ENCODE assay signal across 1 cellular context in the genomic region with DNA sequence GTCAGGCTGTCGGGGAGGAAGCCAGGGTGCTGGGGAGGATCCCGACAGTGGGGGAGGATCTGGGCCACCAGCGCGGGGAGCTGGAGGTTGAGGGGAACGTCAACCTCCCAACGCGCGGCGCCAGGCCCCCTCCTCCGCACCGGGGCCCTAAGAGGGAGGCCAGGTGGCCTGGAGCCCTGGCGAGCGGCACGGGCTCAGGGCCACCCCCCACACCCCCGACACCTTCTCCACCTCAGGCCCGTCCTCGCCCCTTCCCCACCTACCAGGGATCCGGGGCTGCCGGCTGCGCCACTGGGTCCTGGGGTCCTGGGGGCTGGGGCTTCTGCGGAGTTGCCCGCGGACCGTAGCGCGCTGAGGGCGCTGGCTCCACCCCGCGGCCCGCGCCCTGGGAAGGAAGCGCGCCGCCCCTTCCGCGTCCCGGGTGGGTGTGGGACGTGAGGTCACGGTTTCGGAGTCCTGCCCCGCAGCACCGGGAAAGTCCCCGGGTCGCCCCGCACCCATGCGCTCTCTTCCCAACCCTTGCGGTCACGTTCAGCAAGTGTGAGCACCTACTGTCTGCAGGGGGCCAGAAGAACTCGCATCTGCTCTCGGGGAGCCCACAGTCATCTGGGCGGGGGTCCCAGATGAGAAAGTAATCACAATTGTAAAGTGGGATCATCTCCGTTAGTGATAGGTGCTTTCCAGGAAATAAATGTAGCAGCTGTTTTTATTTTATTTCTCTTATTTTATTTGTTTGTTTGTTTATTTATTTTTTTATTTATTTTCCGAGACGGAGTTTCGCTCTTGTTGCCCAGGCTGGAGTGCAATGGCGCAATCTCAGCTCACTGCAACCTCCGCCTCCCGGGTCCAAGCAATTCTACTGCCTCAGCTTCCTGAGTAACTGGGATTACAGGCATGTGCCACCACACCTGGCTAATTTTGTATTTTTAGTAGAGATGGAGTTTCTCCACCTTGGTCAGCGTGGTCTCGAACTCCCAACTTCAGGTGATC.
TF ChIP-seq lines count a peak whose summit lies in the region.

A gene (minus strand): TSS at position 362 of the 990 bp plus-strand sequence. CDS start 13,335 bp downstream, outside the sequence.

TF ChIP-seq in HepG2, 621 proteins besides CTCF, POLR2A, EP300 and RAD21 (continued from another document and continues in another):
- TF ChIP-seq, protein P1, sequence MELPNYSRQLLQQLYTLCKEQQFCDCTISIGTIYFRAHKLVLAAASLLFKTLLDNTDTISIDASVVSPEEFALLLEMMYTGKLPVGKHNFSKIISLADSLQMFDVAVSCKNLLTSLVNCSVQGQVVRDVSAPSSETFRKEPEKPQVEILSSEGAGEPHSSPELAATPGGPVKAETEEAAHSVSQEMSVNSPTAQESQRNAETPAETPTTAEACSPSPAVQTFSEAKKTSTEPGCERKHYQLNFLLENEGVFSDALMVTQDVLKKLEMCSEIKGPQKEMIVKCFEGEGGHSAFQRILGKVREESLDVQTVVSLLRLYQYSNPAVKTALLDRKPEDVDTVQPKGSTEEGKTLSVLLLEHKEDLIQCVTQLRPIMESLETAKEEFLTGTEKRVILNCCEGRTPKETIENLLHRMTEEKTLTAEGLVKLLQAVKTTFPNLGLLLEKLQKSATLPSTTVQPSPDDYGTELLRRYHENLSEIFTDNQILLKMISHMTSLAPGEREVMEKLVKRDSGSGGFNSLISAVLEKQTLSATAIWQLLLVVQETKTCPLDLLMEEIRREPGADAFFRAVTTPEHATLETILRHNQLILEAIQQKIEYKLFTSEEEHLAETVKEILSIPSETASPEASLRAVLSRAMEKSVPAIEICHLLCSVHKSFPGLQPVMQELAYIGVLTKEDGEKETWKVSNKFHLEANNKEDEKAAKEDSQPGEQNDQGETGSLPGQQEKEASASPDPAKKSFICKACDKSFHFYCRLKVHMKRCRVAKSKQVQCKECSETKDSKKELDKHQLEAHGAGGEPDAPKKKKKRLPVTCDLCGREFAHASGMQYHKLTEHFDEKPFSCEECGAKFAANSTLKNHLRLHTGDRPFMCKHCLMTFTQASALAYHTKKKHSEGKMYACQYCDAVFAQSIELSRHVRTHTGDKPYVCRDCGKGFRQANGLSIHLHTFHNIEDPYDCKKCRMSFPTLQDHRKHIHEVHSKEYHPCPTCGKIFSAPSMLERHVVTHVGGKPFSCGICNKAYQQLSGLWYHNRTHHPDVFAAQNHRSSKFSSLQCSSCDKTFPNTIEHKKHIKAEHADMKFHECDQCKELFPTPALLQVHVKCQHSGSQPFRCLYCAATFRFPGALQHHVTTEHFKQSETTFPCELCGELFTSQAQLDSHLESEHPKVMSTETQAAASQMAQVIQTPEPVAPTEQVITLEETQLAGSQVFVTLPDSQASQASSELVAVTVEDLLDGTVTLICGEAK (IDR thresholded peaks at IDR 0.05) = no peak
- TF ChIP-seq, protein P1 (CRISPR knock-in tag; IDR thresholded peaks at IDR 0.05) = peak; percentile 46; the same call in 1 of the 2 replicates
- no peak for TF ChIP-seq ZC3H13 (CRISPR knock-in tag; IDR thresholded peaks at IDR 0.05)
- TF ChIP-seq PCBP2 (optimal IDR thresholded peaks at IDR 0.05; ENCODE audit: low read depth, low read length, poor library complexity, severe bottlenecking) = no peak
- TF ChIP-seq, protein P2, sequence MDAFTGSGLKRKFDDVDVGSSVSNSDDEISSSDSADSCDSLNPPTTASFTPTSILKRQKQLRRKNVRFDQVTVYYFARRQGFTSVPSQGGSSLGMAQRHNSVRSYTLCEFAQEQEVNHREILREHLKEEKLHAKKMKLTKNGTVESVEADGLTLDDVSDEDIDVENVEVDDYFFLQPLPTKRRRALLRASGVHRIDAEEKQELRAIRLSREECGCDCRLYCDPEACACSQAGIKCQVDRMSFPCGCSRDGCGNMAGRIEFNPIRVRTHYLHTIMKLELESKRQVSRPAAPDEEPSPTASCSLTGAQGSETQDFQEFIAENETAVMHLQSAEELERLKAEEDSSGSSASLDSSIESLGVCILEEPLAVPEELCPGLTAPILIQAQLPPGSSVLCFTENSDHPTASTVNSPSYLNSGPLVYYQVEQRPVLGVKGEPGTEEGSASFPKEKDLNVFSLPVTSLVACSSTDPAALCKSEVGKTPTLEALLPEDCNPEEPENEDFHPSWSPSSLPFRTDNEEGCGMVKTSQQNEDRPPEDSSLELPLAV (CRISPR knock-in tag; conservative IDR thresholded peaks at IDR 0.05; ENCODE audit: low read depth) = no peak
- TF ChIP-seq PHF5A (CRISPR knock-in tag; IDR thresholded peaks at IDR 0.05; ENCODE audit: low read depth, unreplicated experiment) = no peak
- no peak for TF ChIP-seq ZNF790 (CRISPR knock-in tag; IDR thresholded peaks at IDR 0.05; ENCODE audit: borderline replicate concordance)
- no peak for TF ChIP-seq SUZ12 (IDR thresholded peaks at IDR 0.05; ENCODE audit: low read depth, low read length)
- TF ChIP-seq U2AF1 (optimal IDR thresholded peaks at IDR 0.05; ENCODE audit: low read depth, low read length) = no peak
- TF ChIP-seq SMAD3 (CRISPR knock-in tag; IDR thresholded peaks at IDR 0.05) = no peak
- TF ChIP-seq, protein P3, sequence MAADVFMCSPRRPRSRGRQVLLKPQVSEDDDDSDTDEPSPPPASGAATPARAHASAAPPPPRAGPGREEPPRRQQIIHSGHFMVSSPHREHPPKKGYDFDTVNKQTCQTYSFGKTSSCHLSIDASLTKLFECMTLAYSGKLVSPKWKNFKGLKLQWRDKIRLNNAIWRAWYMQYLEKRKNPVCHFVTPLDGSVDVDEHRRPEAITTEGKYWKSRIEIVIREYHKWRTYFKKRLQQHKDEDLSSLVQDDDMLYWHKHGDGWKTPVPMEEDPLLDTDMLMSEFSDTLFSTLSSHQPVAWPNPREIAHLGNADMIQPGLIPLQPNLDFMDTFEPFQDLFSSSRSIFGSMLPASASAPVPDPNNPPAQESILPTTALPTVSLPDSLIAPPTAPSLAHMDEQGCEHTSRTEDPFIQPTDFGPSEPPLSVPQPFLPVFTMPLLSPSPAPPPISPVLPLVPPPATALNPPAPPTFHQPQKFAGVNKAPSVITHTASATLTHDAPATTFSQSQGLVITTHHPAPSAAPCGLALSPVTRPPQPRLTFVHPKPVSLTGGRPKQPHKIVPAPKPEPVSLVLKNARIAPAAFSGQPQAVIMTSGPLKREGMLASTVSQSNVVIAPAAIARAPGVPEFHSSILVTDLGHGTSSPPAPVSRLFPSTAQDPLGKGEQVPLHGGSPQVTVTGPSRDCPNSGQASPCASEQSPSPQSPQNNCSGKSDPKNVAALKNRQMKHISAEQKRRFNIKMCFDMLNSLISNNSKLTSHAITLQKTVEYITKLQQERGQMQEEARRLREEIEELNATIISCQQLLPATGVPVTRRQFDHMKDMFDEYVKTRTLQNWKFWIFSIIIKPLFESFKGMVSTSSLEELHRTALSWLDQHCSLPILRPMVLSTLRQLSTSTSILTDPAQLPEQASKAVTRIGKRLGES (CRISPR knock-in tag; IDR thresholded peaks at IDR 0.05; ENCODE audit: borderline replicate concordance) = no peak
- peak; percentile 57 for TF ChIP-seq NR2C2 (CRISPR knock-in tag; IDR thresholded peaks at IDR 0.05; ENCODE audit: borderline replicate concordance)
- no peak for TF ChIP-seq NONO (IDR thresholded peaks at IDR 0.05)
- 0 out of 2 replicates have a peak, but pooled peaks have one; percentile 26 for TF ChIP-seq NONO (CRISPR knock-in tag; conservative IDR thresholded peaks at IDR 0.05)
- peak; percentile 60; the same call in 1 of the 2 replicates for TF ChIP-seq GATAD2A (CRISPR knock-in tag; IDR thresholded peaks at IDR 0.05)
- TF ChIP-seq KMT2A (CRISPR knock-in tag; IDR thresholded peaks at IDR 0.05) = no peak; the same call in 1 of the 2 replicates
- TF ChIP-seq, protein P4, sequence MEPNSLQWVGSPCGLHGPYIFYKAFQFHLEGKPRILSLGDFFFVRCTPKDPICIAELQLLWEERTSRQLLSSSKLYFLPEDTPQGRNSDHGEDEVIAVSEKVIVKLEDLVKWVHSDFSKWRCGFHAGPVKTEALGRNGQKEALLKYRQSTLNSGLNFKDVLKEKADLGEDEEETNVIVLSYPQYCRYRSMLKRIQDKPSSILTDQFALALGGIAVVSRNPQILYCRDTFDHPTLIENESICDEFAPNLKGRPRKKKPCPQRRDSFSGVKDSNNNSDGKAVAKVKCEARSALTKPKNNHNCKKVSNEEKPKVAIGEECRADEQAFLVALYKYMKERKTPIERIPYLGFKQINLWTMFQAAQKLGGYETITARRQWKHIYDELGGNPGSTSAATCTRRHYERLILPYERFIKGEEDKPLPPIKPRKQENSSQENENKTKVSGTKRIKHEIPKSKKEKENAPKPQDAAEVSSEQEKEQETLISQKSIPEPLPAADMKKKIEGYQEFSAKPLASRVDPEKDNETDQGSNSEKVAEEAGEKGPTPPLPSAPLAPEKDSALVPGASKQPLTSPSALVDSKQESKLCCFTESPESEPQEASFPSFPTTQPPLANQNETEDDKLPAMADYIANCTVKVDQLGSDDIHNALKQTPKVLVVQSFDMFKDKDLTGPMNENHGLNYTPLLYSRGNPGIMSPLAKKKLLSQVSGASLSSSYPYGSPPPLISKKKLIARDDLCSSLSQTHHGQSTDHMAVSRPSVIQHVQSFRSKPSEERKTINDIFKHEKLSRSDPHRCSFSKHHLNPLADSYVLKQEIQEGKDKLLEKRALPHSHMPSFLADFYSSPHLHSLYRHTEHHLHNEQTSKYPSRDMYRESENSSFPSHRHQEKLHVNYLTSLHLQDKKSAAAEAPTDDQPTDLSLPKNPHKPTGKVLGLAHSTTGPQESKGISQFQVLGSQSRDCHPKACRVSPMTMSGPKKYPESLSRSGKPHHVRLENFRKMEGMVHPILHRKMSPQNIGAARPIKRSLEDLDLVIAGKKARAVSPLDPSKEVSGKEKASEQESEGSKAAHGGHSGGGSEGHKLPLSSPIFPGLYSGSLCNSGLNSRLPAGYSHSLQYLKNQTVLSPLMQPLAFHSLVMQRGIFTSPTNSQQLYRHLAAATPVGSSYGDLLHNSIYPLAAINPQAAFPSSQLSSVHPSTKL (CRISPR knock-in tag; IDR thresholded peaks at IDR 0.05) = peak; percentile 25; the same call in 1 of the 2 replicates
- TF ChIP-seq, protein P5, sequence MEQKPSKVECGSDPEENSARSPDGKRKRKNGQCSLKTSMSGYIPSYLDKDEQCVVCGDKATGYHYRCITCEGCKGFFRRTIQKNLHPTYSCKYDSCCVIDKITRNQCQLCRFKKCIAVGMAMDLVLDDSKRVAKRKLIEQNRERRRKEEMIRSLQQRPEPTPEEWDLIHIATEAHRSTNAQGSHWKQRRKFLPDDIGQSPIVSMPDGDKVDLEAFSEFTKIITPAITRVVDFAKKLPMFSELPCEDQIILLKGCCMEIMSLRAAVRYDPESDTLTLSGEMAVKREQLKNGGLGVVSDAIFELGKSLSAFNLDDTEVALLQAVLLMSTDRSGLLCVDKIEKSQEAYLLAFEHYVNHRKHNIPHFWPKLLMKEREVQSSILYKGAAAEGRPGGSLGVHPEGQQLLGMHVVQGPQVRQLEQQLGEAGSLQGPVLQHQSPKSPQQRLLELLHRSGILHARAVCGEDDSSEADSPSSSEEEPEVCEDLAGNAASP (CRISPR knock-in tag; IDR thresholded peaks at IDR 0.05; ENCODE audit: borderline replicate concordance) = no peak
- TF ChIP-seq, protein P6, sequence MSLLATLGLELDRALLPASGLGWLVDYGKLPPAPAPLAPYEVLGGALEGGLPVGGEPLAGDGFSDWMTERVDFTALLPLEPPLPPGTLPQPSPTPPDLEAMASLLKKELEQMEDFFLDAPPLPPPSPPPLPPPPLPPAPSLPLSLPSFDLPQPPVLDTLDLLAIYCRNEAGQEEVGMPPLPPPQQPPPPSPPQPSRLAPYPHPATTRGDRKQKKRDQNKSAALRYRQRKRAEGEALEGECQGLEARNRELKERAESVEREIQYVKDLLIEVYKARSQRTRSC (CRISPR knock-in tag; IDR thresholded peaks at IDR 0.05; ENCODE audit: low read depth) = no peak
- TF ChIP-seq, protein P7, sequence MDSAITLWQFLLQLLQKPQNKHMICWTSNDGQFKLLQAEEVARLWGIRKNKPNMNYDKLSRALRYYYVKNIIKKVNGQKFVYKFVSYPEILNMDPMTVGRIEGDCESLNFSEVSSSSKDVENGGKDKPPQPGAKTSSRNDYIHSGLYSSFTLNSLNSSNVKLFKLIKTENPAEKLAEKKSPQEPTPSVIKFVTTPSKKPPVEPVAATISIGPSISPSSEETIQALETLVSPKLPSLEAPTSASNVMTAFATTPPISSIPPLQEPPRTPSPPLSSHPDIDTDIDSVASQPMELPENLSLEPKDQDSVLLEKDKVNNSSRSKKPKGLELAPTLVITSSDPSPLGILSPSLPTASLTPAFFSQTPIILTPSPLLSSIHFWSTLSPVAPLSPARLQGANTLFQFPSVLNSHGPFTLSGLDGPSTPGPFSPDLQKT (CRISPR knock-in tag; IDR thresholded peaks at IDR 0.05; ENCODE audit: borderline replicate concordance) = no peak
- TF ChIP-seq, protein P8, sequence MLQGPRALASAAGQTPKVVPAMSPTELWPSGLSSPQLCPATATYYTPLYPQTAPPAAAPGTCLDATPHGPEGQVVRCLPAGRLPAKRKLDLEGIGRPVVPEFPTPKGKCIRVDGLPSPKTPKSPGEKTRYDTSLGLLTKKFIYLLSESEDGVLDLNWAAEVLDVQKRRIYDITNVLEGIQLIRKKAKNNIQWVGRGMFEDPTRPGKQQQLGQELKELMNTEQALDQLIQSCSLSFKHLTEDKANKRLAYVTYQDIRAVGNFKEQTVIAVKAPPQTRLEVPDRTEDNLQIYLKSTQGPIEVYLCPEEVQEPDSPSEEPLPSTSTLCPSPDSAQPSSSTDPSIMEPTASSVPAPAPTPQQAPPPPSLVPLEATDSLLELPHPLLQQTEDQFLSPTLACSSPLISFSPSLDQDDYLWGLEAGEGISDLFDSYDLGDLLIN (CRISPR knock-in tag; IDR thresholded peaks at IDR 0.05; ENCODE audit: borderline replicate concordance) = no peak
- TF ChIP-seq FOXM1 (CRISPR knock-in tag; IDR thresholded peaks at IDR 0.05) = no peak
- TF ChIP-seq ZNF235 (CRISPR knock-in tag; IDR thresholded peaks at IDR 0.05; ENCODE audit: borderline replicate concordance) = 0 out of 2 replicates have a peak, but pooled peaks have one; percentile 56
